ENCODE assay signal across 1 cellular context in genomic region chr17:68200689-68201424, GRCh38.
TF ChIP-seq lines count a peak whose summit lies in the region.

No MANE protein-coding gene starts in this region.

TF ChIP-seq in HepG2, 621 proteins besides CTCF, POLR2A, EP300 and RAD21 (continued from another document and continues in another):
- TF ChIP-seq KIAA2018 (CRISPR knock-in tag; IDR thresholded peaks at IDR 0.05; ENCODE audit: borderline replicate concordance) (no peak), GABPB1 (CRISPR knock-in tag; IDR thresholded peaks at IDR 0.05) (peak; percentile 90), ATF2 (CRISPR knock-in tag; IDR thresholded peaks at IDR 0.05) (no peak), BCL3 (CRISPR knock-in tag; IDR thresholded peaks at IDR 0.05) (peak; percentile 79; the same call in 1 of the 2 replicates), ZBTB37 (CRISPR knock-in tag; IDR thresholded peaks at IDR 0.05) (peak; percentile 53; the same call in 1 of the 2 replicates), HIVEP1 (CRISPR knock-in tag; IDR thresholded peaks at IDR 0.05) (peak; percentile 69), ATM (IDR thresholded peaks at IDR 0.05; ENCODE audit: borderline replicate concordance) (no peak), PTBP1 (IDR thresholded peaks at IDR 0.05; ENCODE audit: low read depth, low read length, poor library complexity, severe bottlenecking) (peak; percentile 74), IRF2 (CRISPR knock-in tag; IDR thresholded peaks at IDR 0.05) (peak; percentile 60), RXRB (CRISPR knock-in tag; IDR thresholded peaks at IDR 0.05; ENCODE audit: borderline replicate concordance) (peak; percentile 62; the same call in 1 of the 2 replicates), ZNF33B (CRISPR knock-in tag; IDR thresholded peaks at IDR 0.05) (peak; percentile 49; the same call in 1 of the 2 replicates), TMF1 (CRISPR knock-in tag; IDR thresholded peaks at IDR 0.05; ENCODE audit: low read depth) (no peak), BATF2 (CRISPR knock-in tag; IDR thresholded peaks at IDR 0.05) (no peak), ZNF740 (CRISPR knock-in tag; IDR thresholded peaks at IDR 0.05) (no peak), PITX1 (CRISPR knock-in tag; IDR thresholded peaks at IDR 0.05) (peak; percentile 32; the same call in 1 of the 2 replicates), ZNF713 (CRISPR knock-in tag; IDR thresholded peaks at IDR 0.05) (peak; percentile 76; the same call in 1 of the 2 replicates), GATA4 (IDR thresholded peaks at IDR 0.05; ENCODE audit: borderline replicate concordance, low read depth) (no peak), MATR3 (CRISPR knock-in tag; IDR thresholded peaks at IDR 0.05) (no peak), ZFP90 (CRISPR knock-in tag; IDR thresholded peaks at IDR 0.05; ENCODE audit: borderline replicate concordance) (peak; percentile 46; the same call in 1 of the 2 replicates), ZFP37 (CRISPR knock-in tag; IDR thresholded peaks at IDR 0.05; ENCODE audit: borderline replicate concordance) (no peak), ZSCAN29 (CRISPR knock-in tag; conservative IDR thresholded peaks at IDR 0.05) (peak; percentile 32; the same call in 1 of the 2 replicates), ZNF329 (CRISPR knock-in tag; IDR thresholded peaks at IDR 0.05; ENCODE audit: low read depth) (no peak; the same call in 1 of the 2 replicates), UBTF (CRISPR knock-in tag; IDR thresholded peaks at IDR 0.05) (peak; percentile 80), STAT5B (CRISPR knock-in tag; IDR thresholded peaks at IDR 0.05) (0 out of 2 replicates have a peak, but pooled peaks have one; percentile 45), RARG (CRISPR knock-in tag; IDR thresholded peaks at IDR 0.05; ENCODE audit: low read depth) (no peak), TFDP2 (CRISPR knock-in tag; IDR thresholded peaks at IDR 0.05) (peak; percentile 69), HBP1 (CRISPR knock-in tag; IDR thresholded peaks at IDR 0.05; ENCODE audit: low read depth) (peak; percentile 78; the same call in 1 of the 2 replicates), TRIM22 (IDR thresholded peaks at IDR 0.05) (no peak), ZNF251 (CRISPR knock-in tag; IDR thresholded peaks at IDR 0.05) (no peak), RXRA (CRISPR knock-in tag; IDR thresholded peaks at IDR 0.05) (peak; percentile 69; the same call in 1 of the 2 replicates), SAFB2 (CRISPR knock-in tag; IDR thresholded peaks at IDR 0.05; ENCODE audit: borderline replicate concordance, low read depth) (no peak), ZNF678 (CRISPR knock-in tag; IDR thresholded peaks at IDR 0.05) (no peak)
